28 cellular contexts compared by ENCODE assay signal in genomic region chr7:45886931-45887667, GRCh38. TPM values are rescaled to one million over a fixed set of nuclear protein-coding genes. Genes with fewer than 3 reads are reported as not detected.
"Had no signal": no experiment of that assay in that cellular context is flagged by ENCODE, and none has a peak within 500 bp of the region (broad histone marks: within the 10 kb centered on the region; RNA-seq: fewer than 3 reads in every experiment).

No MANE protein-coding gene starts in this region.

- H3K4me3 Mint-ChIP-seq: activated CD8-positive, alpha-beta T cell treated with anti-CD3 and anti-CD28 coated beads, Interleukin-2, amount 10 ng/mL, durations not matched to agents 7 days and 5 days; activated naive CD8-positive, alpha-beta T cell treated with anti-CD3 and anti-CD28 coated beads, Interleukin-2, amount 10 ng/mL, durations not matched to agents 7 days and 5 days; T-helper 1 cell treated with Interleukin-12 subunit alpha and Interleukin-12 subunit beta and Interleukin-4 antibody, amounts not matched to agents 30 μg/mL and 1 μg/mL, for 36 hours had no signal

- H3K27ac ChIP-seq: adrenal gland, Peyer's patch, RWPE1, SJSA1 had no signal

- H3K36me3 Mint-ChIP-seq: activated naive CD8-positive, alpha-beta T cell treated with anti-CD3 and anti-CD28 coated beads, Interleukin-2, amount 10 ng/mL, durations not matched to agents 7 days and 5 days; WTC11 had no signal

- H3K9me3 ChIP-seq: adrenal gland, Peyer's patch, SJSA1 had no signal

- H3K27ac Mint-ChIP-seq: activated CD8-positive, alpha-beta T cell treated with anti-CD3 and anti-CD28 coated beads, Interleukin-2, amount 10 ng/mL, durations not matched to agents 7 days and 5 days; activated naive CD8-positive, alpha-beta T cell treated with anti-CD3 and anti-CD28 coated beads, Interleukin-2, amount 10 ng/mL, durations not matched to agents 7 days and 5 days; T-helper 1 cell treated with Interleukin-12 subunit alpha and Interleukin-12 subunit beta and Interleukin-4 antibody, amounts not matched to agents 30 μg/mL and 1 μg/mL, for 36 hours; WTC11 had no signal

- H3K9me3 Mint-ChIP-seq: activated naive CD8-positive, alpha-beta T cell treated with anti-CD3 and anti-CD28 coated beads, Interleukin-2, amount 10 ng/mL, durations not matched to agents 7 days and 5 days; T-helper 1 cell treated with Interleukin-12 subunit alpha and Interleukin-12 subunit beta and Interleukin-4 antibody, amounts not matched to agents 30 μg/mL and 1 μg/mL, for 36 hours; WTC11 had no signal

- ATAC-seq: activated CD8-positive, alpha-beta T cell treated with anti-CD3 and anti-CD28 coated beads, Interleukin-2, amount 10 ng/mL, durations not matched to agents 7 days and 5 days; WTC11 had no signal

- H3K4me1 ChIP-seq: adrenal gland had no signal

- H3K36me3 ChIP-seq: adrenal gland, Peyer's patch, SJSA1 had no signal

- DNase-seq: activated CD4-positive, alpha-beta T cell treated with anti-CD3 and anti-CD28 coated beads for 48 hours; activated CD4-positive, alpha-beta T cell treated with anti-CD3 and anti-CD28 coated beads, Interleukin-2, amount 50 U/mL, for 4 hours; activated CD4-positive, CD25-positive, alpha-beta regulatory T cell treated with anti-CD3 and anti-CD28 coated beads, Interleukin-2, amount 50 U/mL, for 72 hours; activated CD8-positive, alpha-beta memory T cell treated with anti-CD3 and anti-CD28 coated beads, Interleukin-2, amount 50 U/mL, for 48 hours; activated naive CD4-positive, alpha-beta T cell treated with anti-CD3 and anti-CD28 coated beads, Interleukin-2, amount 50 U/mL, for 16 hours; activated naive CD8-positive, alpha-beta T cell treated with anti-CD3 and anti-CD28 coated beads, Interleukin-2, amount 10 ng/mL, durations not matched to agents 7 days and 5 days; activated T-cell treated with anti-CD3 and anti-CD28 coated beads, Interleukin-2, amount 50 U/mL, for 1 hour; adrenal gland; anterior cingulate cortex; caudate nucleus; NCI-H1092; NCI-H1417 treated with DMSO at 0.1 percent for 48 hours; NCI-H1694; NCI-H2029; NCI-H2107; NCI-H2171 treated with DMSO at 0.1 percent for 48 hours; NCI-H226; NCI-H510A; NCI-H526 treated with DMSO at 0.1 percent for 48 hours; NCI-H82; Peyer's patch; Right ventricle myocardium superior had no signal

- H3K4me3 ChIP-seq: adrenal gland, Peyer's patch, SJSA1 had no signal

RNA-seq across cellular contexts. Expression of gene IGFBP1, which starts 1.2 kb away (rescaled TPM):
- total RNA-seq: activated CD8-positive, alpha-beta T cell treated with anti-CD3 and anti-CD28 coated beads, Interleukin-2, amount 10 ng/mL, durations not matched to agents 7 days and 5 days; activated naive CD8-positive, alpha-beta T cell treated with anti-CD3 and anti-CD28 coated beads, Interleukin-2, amount 10 ng/mL, durations not matched to agents 7 days and 5 days; OCI-LY7; Peyer's patch; Right ventricle myocardium superior; SJSA1 had no signal

RNA-seq across cellular contexts. Expression of gene CCDC201, which starts 14.2 kb away (rescaled TPM):
- total RNA-seq: activated CD8-positive, alpha-beta T cell treated with anti-CD3 and anti-CD28 coated beads, Interleukin-2, amount 10 ng/mL, durations not matched to agents 7 days and 5 days; activated naive CD8-positive, alpha-beta T cell treated with anti-CD3 and anti-CD28 coated beads, Interleukin-2, amount 10 ng/mL, durations not matched to agents 7 days and 5 days; adrenal gland; OCI-LY7; Peyer's patch; Right ventricle myocardium superior; SJSA1; WTC11 had no signal
- polyA plus RNA-seq: adrenal gland had no signal

RNA-seq across cellular contexts. Expression of gene IGFBP3, which starts 34.0 kb away (rescaled TPM):
- total RNA-seq: OCI-LY7 had no signal
